ENCODE assay signal across 11 cellular contexts in the genomic region with DNA sequence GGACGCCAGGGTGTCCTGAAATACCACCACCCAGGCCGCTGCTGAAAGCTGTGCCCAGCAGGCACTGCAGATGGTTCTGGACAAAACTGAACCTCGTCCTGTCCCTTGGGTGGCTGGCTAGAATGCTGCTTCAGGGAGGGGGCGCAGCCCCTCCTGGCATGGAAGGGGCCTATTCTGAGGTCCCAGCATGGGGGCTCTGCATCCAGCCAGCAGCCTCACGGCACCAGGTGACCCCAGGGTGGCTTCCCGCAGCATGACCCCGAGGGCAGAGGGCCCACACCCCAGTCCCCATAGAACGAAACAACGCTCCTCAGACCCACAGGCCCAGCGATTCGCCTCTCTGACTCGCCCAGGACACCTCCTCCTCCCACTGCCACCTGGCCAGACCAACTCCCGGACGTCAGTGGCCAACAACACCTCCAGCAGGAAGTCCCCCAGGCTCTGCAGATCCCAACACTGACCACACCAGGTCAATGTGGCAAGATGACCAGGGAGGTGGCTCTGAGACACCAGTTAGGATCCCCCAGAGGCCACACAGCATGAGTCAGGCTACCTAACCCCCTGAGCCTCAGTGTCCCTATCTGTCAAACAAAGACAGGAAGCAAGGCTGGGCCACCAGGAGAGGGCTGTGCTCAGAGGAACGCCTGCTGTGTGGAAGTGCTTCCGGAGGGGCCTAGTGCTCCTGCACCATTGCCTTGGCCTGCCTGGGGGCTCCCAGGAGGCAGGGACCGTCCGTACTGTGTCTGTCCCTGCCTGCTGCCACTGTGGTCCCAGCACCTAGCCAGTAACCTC. TPM values are rescaled to one million over a fixed set of nuclear protein-coding genes. Genes with fewer than 3 reads are reported as not detected.
A peak's percentile ranks its signal among the peaks of the same experiment; 100 is the strongest.
DNase-seq lines count a peak whose midpoint lies in the region; ATAC-seq, FAIRE-seq and TF ChIP-seq lines count a peak whose summit lies in the region.
"Had no signal": no experiment of that assay in that cellular context is flagged by ENCODE, and none has a peak within 500 bp of the region (broad histone marks: within the 10 kb centered on the region; RNA-seq: fewer than 3 reads in every experiment).

No MANE protein-coding gene starts in this region.

- ATAC-seq in HG03159 (IDR thresholded peaks at IDR 0.05; ENCODE audit: unreplicated experiment) (no peak), HG03139 (IDR thresholded peaks at IDR 0.05; ENCODE audit: unreplicated experiment) (no peak)

- WGBS in endodermal cell (ENCODE audit: insufficient coverage in 1 of 2, insufficient read length in 1 of 2), 2 experiments = 93 to 95% methylated on average over 12 to 18 of the region's 18 CpGs
- WGBS in small intestine, 3 donors = 84 to 89% (median 85%) methylated on average over 16 to 18 of the region's 18 CpGs

- no peak overlapping the region for H3K4me3 Mint-ChIP-seq in endodermal cell

- TF ChIP-seq CTCF in GM06990 (IDR thresholded peaks at IDR 0.05; ENCODE audit: insufficient read depth, low read length, poor library complexity, severe bottlenecking) = no peak
- no peak for TF ChIP-seq CTCF in OCI-LY3 (IDR thresholded peaks at IDR 0.05; ENCODE audit: low read depth, low read length)
- TF ChIP-seq CTCF in endodermal cell (conservative IDR thresholded peaks at IDR 0.05) = no peak

- H3K4me1 Mint-ChIP-seq in endodermal cell = no peaks in the 10 kb centered on the region

- peaks cover 13% of the 10 kb centered on the region for H3K36me3 Mint-ChIP-seq in endodermal cell (ENCODE audit: low read depth)

- H3K4me3 ChIP-seq in GM06990 (replicated peaks; ENCODE audit: low read depth, low read length) (no peak overlapping the region; the same call in 1 of the 2 replicates), OCI-LY3 (ENCODE audit: low read length) (peak overlapping the region; percentile 30), endodermal cell (ENCODE audit: low read length) (no peak overlapping the region), small intestine (ENCODE audit: low read depth in 1 of 2, low read length in 2 of 2) (no peak overlapping the region)
- H3K4me3 ChIP-seq: SK-N-MC had no signal

- H3K27ac ChIP-seq in OCI-LY3 (ENCODE audit: low read length) (peak overlapping the region; percentile 31), endodermal cell (ENCODE audit: low read depth, low read length) (no peak overlapping the region), small intestine (ENCODE audit: low read depth in 1 of 2, low read length in 1 of 2) (peak overlapping the region; percentile 21 to 33)

- H3K27me3 Mint-ChIP-seq in endodermal cell (ENCODE audit: insufficient read depth) = no peaks in the 10 kb centered on the region

- no peaks in the 10 kb centered on the region for H3K9me3 Mint-ChIP-seq in endodermal cell

- peak overlapping the region; percentile 30 for H3K27ac Mint-ChIP-seq in endodermal cell

- H3K9ac ChIP-seq in OCI-LY3 (ENCODE audit: low read length) (no peak overlapping the region), endodermal cell (ENCODE audit: extremely low read depth, low read length, poor library complexity, severe bottlenecking) (no peak overlapping the region)

- no peaks in the 10 kb centered on the region for H3K27me3 ChIP-seq in GM06990 (replicated peaks; ENCODE audit: control insufficient read depth, insufficient read depth, low read length)
- no peaks in the 10 kb centered on the region for H3K27me3 ChIP-seq in OCI-LY3 (ENCODE audit: low read depth, low read length)
- H3K27me3 ChIP-seq in endodermal cell (ENCODE audit: control insufficient read depth, insufficient read depth, low read length, poor library complexity, severe bottlenecking) = no peaks in the 10 kb centered on the region
- no peaks in the 10 kb centered on the region for H3K27me3 ChIP-seq in small intestine (ENCODE audit: control insufficient read depth in 2 of 2, insufficient read depth in 2 of 2, low read length in 2 of 2)

- DNase-seq in GM06990 (ENCODE audit: extremely low read depth, insufficient read length) = peak; percentile 22
- peak; percentile 45 for DNase-seq in endodermal cell
- no peak for DNase-seq in small intestine
- no peak for DNase-seq in central memory CD4-positive, alpha-beta T cell
- no peak for DNase-seq in anterior cingulate cortex (lab: John Stamatoyannopoulos, UW)
- DNase-seq: NCI-H1417 had no signal

- H3K4me1 ChIP-seq in OCI-LY3 (ENCODE audit: low read length) = peaks cover 83% of the 10 kb centered on the region
- H3K4me1 ChIP-seq in endodermal cell (ENCODE audit: control insufficient read depth, insufficient read depth, low read length) = peaks cover 14% of the 10 kb centered on the region
- H3K4me1 ChIP-seq in small intestine (ENCODE audit: control insufficient read depth in 2 of 2, insufficient read depth in 1 of 2, low read depth in 1 of 2, low read length in 1 of 2) = peaks cover 6 to 25% of the 10 kb centered on the region in 2 donors

- H4K20me1 ChIP-seq in OCI-LY3 (ENCODE audit: insufficient read depth, low read length) = peaks cover 96% of the 10 kb centered on the region

- H3K36me3 ChIP-seq in GM06990 (ENCODE audit: control insufficient read depth, insufficient read depth, low read length) = peaks cover 68% of the 10 kb centered on the region
- peaks cover 84% of the 10 kb centered on the region for H3K36me3 ChIP-seq in OCI-LY3 (replicated peaks; ENCODE audit: low read depth, low read length)
- peaks cover 40% of the 10 kb centered on the region for H3K36me3 ChIP-seq in endodermal cell (ENCODE audit: control insufficient read depth, insufficient read depth, low read length)
- peaks cover 13% of the 10 kb centered on the region in 2 donors for H3K36me3 ChIP-seq in small intestine (ENCODE audit: control insufficient read depth in 2 of 2, insufficient read depth in 2 of 2, low read length in 2 of 2)

- H3K79me2 ChIP-seq in OCI-LY3 (ENCODE audit: low read length) = peaks cover 89% of the 10 kb centered on the region

- FAIRE-seq in small intestine (lab: Jason Lieb, UNC) = no peak
- FAIRE-seq: endothelial cell of umbilical vein had no signal

- no peak overlapping the region for H2AFZ ChIP-seq in OCI-LY3 (ENCODE audit: low read depth, low read length)

- H3K9me3 ChIP-seq in OCI-LY3 (ENCODE audit: insufficient read depth, low read length) = no peaks in the 10 kb centered on the region
- no peaks in the 10 kb centered on the region for H3K9me3 ChIP-seq in endodermal cell (ENCODE audit: control insufficient read depth, low read length)
- H3K9me3 ChIP-seq in small intestine (ENCODE audit: control insufficient read depth, low read depth) = no peaks in the 10 kb centered on the region

- H3K4me2 ChIP-seq in OCI-LY3 (ENCODE audit: low read length) = peak overlapping the region; percentile 98

RNA-seq across cellular contexts. Expression of a gene that starts 6.1 kb away (rescaled TPM):
- total RNA-seq in endodermal cell = 100 to 1,000 TPM; 120 to 123 TPM
- polyA plus RNA-seq in endodermal cell (2013, experiment 1 of 2) = 63.1 TPM
- 58.0 TPM for polyA plus RNA-seq in endodermal cell (2013, experiment 2 of 2)
- 10 to 100 TPM; 47.6 to 97.7 (median 80.1) TPM for polyA plus RNA-seq in small intestine

RNA-seq across cellular contexts. Expression of a gene that starts 29.4 kb away (rescaled TPM):
- total RNA-seq in endodermal cell = 100 to 1,000 TPM; 107 to 112 TPM
- polyA plus RNA-seq in endodermal cell (2013, experiment 1 of 2) = 113 TPM
- 99.4 TPM for polyA plus RNA-seq in endodermal cell (2013, experiment 2 of 2)
- polyA plus RNA-seq in small intestine = 10 to 100 TPM; 32.7 to 60.9 (median 45.2) TPM

RNA-seq across cellular contexts. Expression of a gene that starts 51.2 kb away (rescaled TPM):
- 10 to 100 TPM; 20.9 to 21.8 TPM for total RNA-seq in endodermal cell
- 16.9 TPM for polyA plus RNA-seq in endodermal cell (2013, experiment 1 of 2)
- polyA plus RNA-seq in endodermal cell (2013, experiment 2 of 2) = 15.9 TPM
- polyA plus RNA-seq in small intestine = 10 to 100 TPM in 2 of 3 donors, 1 to 10 TPM in 1; 7.6 to 16.3 (median 12.7) TPM

RNA-seq across cellular contexts. Expression of a gene that starts 51.8 kb away (rescaled TPM):
- 1 to 10 TPM; 4.3 to 5.4 TPM for total RNA-seq in endodermal cell
- polyA plus RNA-seq in endodermal cell (2013, experiment 1 of 2) = 4.3 TPM
- 4.6 TPM for polyA plus RNA-seq in endodermal cell (2013, experiment 2 of 2)
- 1 to 10 TPM; 3.5 to 5.8 (median 4.8) TPM for polyA plus RNA-seq in small intestine

Comparison
In these comparisons a context has a peak if more than half of its experiments do, and no peak if none do; other contexts are left out.
1. DNase-seq: peak in GM06990 (single experiment) and endodermal cell (single experiment); none in small intestine (single experiment), central memory CD4-positive, alpha-beta T cell (single experiment) and anterior cingulate cortex (0 of 58).